In the genomic region with DNA sequence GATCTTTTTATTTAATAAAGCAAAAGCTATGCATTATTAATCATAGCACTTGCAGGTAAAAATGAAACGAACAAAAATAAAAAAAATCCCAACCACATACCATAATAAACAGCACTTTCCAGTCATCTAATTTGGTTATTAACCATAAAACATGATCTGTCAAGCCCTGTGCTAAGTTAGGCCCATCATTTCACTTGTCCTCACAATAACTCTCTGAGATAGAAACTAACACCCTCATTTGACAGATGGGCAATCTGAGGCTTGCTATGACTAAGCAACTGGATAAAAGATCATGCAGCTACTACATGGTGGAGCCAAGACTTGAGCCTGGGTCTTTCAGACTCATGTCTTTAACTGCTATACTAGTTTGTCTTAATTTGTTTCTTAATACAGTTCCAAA, we compare ENCODE assay signal across 1 cellular context.
TF ChIP-seq lines count a peak whose summit lies in the region.

No MANE protein-coding gene starts in this region.

TF ChIP-seq in GM12878, 131 proteins besides CTCF, POLR2A, EP300 and RAD21 (continued from another document):
- TF ChIP-seq GABPA (IDR thresholded peaks at IDR 0.05; ENCODE audit: low read depth): no peak
- TF ChIP-seq, protein P1, sequence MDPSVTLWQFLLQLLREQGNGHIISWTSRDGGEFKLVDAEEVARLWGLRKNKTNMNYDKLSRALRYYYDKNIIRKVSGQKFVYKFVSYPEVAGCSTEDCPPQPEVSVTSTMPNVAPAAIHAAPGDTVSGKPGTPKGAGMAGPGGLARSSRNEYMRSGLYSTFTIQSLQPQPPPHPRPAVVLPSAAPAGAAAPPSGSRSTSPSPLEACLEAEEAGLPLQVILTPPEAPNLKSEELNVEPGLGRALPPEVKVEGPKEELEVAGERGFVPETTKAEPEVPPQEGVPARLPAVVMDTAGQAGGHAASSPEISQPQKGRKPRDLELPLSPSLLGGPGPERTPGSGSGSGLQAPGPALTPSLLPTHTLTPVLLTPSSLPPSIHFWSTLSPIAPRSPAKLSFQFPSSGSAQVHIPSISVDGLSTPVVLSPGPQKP (IDR thresholded peaks at IDR 0.05; ENCODE audit: low read depth, low read length): no peak
- TF ChIP-seq, protein P2, sequence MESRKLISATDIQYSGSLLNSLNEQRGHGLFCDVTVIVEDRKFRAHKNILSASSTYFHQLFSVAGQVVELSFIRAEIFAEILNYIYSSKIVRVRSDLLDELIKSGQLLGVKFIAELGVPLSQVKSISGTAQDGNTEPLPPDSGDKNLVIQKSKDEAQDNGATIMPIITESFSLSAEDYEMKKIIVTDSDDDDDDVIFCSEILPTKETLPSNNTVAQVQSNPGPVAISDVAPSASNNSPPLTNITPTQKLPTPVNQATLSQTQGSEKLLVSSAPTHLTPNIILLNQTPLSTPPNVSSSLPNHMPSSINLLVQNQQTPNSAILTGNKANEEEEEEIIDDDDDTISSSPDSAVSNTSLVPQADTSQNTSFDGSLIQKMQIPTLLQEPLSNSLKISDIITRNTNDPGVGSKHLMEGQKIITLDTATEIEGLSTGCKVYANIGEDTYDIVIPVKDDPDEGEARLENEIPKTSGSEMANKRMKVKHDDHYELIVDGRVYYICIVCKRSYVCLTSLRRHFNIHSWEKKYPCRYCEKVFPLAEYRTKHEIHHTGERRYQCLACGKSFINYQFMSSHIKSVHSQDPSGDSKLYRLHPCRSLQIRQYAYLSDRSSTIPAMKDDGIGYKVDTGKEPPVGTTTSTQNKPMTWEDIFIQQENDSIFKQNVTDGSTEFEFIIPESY (IDR thresholded peaks at IDR 0.05): no peak
- no peak for TF ChIP-seq HDGF (IDR thresholded peaks at IDR 0.05)
- TF ChIP-seq, protein P3, sequence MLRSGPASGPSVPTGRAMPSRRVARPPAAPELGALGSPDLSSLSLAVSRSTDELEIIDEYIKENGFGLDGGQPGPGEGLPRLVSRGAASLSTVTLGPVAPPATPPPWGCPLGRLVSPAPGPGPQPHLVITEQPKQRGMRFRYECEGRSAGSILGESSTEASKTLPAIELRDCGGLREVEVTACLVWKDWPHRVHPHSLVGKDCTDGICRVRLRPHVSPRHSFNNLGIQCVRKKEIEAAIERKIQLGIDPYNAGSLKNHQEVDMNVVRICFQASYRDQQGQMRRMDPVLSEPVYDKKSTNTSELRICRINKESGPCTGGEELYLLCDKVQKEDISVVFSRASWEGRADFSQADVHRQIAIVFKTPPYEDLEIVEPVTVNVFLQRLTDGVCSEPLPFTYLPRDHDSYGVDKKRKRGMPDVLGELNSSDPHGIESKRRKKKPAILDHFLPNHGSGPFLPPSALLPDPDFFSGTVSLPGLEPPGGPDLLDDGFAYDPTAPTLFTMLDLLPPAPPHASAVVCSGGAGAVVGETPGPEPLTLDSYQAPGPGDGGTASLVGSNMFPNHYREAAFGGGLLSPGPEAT (IDR thresholded peaks at IDR 0.05; ENCODE audit: low read depth): peak; percentile 38; the same call in 1 of the 2 replicates
- TF ChIP-seq TCF3 (IDR thresholded peaks at IDR 0.05; ENCODE audit: borderline replicate concordance, insufficient read depth, low read depth, low read length): no peak
- TF ChIP-seq NFIC (IDR thresholded peaks at IDR 0.05; ENCODE audit: low read depth, low read length): no peak
- TF ChIP-seq ZNF217 (IDR thresholded peaks at IDR 0.05): peak; percentile 60; the same call in 1 of the 2 replicates
- TF ChIP-seq EZH2 (IDR thresholded peaks at IDR 0.05; ENCODE audit: borderline replicate concordance, control insufficient read depth, low read depth, low read length): no peak
- TF ChIP-seq BHLHE40 (IDR thresholded peaks at IDR 0.05; ENCODE audit: borderline replicate concordance in 1 of 2, low read depth in 2 of 2, low read length in 1 of 2): peak; percentile 25 to 29; a peak in 2 of 4 replicates
- no peak for TF ChIP-seq CBX3 (IDR thresholded peaks at IDR 0.05; ENCODE audit: borderline replicate concordance, low read depth)
- TF ChIP-seq, protein P4, sequence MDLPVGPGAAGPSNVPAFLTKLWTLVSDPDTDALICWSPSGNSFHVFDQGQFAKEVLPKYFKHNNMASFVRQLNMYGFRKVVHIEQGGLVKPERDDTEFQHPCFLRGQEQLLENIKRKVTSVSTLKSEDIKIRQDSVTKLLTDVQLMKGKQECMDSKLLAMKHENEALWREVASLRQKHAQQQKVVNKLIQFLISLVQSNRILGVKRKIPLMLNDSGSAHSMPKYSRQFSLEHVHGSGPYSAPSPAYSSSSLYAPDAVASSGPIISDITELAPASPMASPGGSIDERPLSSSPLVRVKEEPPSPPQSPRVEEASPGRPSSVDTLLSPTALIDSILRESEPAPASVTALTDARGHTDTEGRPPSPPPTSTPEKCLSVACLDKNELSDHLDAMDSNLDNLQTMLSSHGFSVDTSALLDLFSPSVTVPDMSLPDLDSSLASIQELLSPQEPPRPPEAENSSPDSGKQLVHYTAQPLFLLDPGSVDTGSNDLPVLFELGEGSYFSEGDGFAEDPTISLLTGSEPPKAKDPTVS (IDR thresholded peaks at IDR 0.05; ENCODE audit: low read depth, low read length): no peak
- no peak for TF ChIP-seq SUZ12 (IDR thresholded peaks at IDR 0.05; ENCODE audit: unreplicated experiment)
- no peak for TF ChIP-seq NFXL1 (IDR thresholded peaks at IDR 0.05; ENCODE audit: borderline replicate concordance)
- TF ChIP-seq, protein P5, sequence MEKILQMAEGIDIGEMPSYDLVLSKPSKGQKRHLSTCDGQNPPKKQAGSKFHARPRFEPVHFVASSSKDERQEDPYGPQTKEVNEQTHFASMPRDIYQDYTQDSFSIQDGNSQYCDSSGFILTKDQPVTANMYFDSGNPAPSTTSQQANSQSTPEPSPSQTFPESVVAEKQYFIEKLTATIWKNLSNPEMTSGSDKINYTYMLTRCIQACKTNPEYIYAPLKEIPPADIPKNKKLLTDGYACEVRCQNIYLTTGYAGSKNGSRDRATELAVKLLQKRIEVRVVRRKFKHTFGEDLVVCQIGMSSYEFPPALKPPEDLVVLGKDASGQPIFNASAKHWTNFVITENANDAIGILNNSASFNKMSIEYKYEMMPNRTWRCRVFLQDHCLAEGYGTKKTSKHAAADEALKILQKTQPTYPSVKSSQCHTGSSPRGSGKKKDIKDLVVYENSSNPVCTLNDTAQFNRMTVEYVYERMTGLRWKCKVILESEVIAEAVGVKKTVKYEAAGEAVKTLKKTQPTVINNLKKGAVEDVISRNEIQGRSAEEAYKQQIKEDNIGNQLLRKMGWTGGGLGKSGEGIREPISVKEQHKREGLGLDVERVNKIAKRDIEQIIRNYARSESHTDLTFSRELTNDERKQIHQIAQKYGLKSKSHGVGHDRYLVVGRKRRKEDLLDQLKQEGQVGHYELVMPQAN (conservative IDR thresholded peaks at IDR 0.05): no peak
- no peak for TF ChIP-seq CBFB (IDR thresholded peaks at IDR 0.05; ENCODE audit: low read depth)
- TF ChIP-seq SIX5 (IDR thresholded peaks at IDR 0.05; ENCODE audit: low read depth, low read length, severe bottlenecking): no peak
- TF ChIP-seq SREBF2 (IDR thresholded peaks at IDR 0.05; ENCODE audit: low read length): no peak
- peak; percentile 69 for TF ChIP-seq BMI1 (IDR thresholded peaks at IDR 0.05; ENCODE audit: borderline replicate concordance)
- no peak for TF ChIP-seq RELA (IDR thresholded peaks at IDR 0.05; ENCODE audit: borderline replicate concordance, partially characterized antibody)
- peak; percentile 81 for TF ChIP-seq MEF2B (IDR thresholded peaks at IDR 0.05; ENCODE audit: partially characterized antibody, poor library complexity, severe bottlenecking)
- TF ChIP-seq, protein P6, sequence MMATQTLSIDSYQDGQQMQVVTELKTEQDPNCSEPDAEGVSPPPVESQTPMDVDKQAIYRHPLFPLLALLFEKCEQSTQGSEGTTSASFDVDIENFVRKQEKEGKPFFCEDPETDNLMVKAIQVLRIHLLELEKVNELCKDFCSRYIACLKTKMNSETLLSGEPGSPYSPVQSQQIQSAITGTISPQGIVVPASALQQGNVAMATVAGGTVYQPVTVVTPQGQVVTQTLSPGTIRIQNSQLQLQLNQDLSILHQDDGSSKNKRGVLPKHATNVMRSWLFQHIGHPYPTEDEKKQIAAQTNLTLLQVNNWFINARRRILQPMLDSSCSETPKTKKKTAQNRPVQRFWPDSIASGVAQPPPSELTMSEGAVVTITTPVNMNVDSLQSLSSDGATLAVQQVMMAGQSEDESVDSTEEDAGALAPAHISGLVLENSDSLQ (IDR thresholded peaks at IDR 0.05): peak; percentile 84
- TF ChIP-seq, protein P7, sequence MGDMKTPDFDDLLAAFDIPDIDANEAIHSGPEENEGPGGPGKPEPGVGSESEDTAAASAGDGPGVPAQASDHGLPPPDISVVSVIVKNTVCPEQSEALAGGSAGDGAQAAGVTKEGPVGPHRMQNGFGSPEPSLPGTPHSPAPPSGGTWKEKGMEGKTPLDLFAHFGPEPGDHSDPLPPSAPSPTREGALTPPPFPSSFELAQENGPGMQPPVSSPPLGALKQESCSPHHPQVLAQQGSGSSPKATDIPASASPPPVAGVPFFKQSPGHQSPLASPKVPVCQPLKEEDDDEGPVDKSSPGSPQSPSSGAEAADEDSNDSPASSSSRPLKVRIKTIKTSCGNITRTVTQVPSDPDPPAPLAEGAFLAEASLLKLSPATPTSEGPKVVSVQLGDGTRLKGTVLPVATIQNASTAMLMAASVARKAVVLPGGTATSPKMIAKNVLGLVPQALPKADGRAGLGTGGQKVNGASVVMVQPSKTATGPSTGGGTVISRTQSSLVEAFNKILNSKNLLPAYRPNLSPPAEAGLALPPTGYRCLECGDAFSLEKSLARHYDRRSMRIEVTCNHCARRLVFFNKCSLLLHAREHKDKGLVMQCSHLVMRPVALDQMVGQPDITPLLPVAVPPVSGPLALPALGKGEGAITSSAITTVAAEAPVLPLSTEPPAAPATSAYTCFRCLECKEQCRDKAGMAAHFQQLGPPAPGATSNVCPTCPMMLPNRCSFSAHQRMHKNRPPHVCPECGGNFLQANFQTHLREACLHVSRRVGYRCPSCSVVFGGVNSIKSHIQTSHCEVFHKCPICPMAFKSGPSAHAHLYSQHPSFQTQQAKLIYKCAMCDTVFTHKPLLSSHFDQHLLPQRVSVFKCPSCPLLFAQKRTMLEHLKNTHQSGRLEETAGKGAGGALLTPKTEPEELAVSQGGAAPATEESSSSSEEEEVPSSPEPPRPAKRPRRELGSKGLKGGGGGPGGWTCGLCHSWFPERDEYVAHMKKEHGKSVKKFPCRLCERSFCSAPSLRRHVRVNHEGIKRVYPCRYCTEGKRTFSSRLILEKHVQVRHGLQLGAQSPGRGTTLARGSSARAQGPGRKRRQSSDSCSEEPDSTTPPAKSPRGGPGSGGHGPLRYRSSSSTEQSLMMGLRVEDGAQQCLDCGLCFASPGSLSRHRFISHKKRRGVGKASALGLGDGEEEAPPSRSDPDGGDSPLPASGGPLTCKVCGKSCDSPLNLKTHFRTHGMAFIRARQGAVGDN (IDR thresholded peaks at IDR 0.05): no peak
- TF ChIP-seq LARP7 (IDR thresholded peaks at IDR 0.05): no peak
- TF ChIP-seq MTA2 (IDR thresholded peaks at IDR 0.05; ENCODE audit: low read depth): peak; percentile 92
- TF ChIP-seq DPF2 (IDR thresholded peaks at IDR 0.05): peak; percentile 84
